In the genomic region with DNA sequence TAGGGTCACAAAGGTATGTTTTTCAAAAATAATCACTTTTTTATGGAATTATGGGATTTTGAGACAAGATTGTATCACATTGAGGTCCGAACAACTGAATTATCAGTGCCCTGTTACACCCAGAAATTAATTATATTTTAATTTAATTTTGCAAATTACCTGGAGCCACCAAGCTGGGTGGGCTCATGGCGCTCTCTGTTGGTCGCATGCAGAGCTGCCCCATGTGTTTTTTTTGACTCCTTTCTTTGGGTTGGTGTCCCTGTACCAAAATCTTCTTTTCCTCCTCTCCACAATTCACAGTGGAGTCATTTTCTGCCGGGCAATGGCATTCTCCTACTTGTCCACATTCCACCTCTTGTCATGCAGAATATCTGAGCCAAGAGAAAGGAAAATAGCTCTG, we compare ENCODE assay signal across 14 cellular contexts. TPM values are rescaled to one million over a fixed set of nuclear protein-coding genes. Genes with fewer than 3 reads are reported as not detected.
DNase-seq lines count a peak whose midpoint lies in the region; ATAC-seq, FAIRE-seq and TF ChIP-seq lines count a peak whose summit lies in the region.
"Had no signal": no experiment of that assay in that cellular context is flagged by ENCODE, and none has a peak within 500 bp of the region (broad histone marks: within the 10 kb centered on the region; RNA-seq: fewer than 3 reads in every experiment).

No MANE protein-coding gene starts in this region.

- H4K20me1 ChIP-seq in H9 (ENCODE audit: control insufficient read depth, insufficient read depth, insufficient read length) (no peaks in the 10 kb centered on the region), keratinocyte (ENCODE audit: control insufficient read depth, extremely low read depth, insufficient read depth, low read length) (no peaks in the 10 kb centered on the region)

- intact Hi-C loops in activated T-helper 2 cell treated with anti-CD3 and anti-CD28 coated beads, Interferon-gamma antibody, Interleukin-2, Interleukin-4, amounts not matched to agents 10 μg/mL and 5 μg/mL and 100 μg/mL, durations not matched to agents 14 hours and 24 hours and 36 hours (cut with micrococcal nuclease), result no loop called here

- H3K36me3 ChIP-seq in brain microvascular endothelial cell (replicated peaks) (no peaks in the 10 kb centered on the region), keratinocyte (ENCODE audit: control insufficient read depth in 2 of 2, extremely low read depth in 1 of 2, insufficient read depth in 2 of 2, low read length in 2 of 2) (no peaks in the 10 kb centered on the region)

- in situ Hi-C loops in brain microvascular endothelial cell (cut with HindIII; ENCODE audit: low pct_ligation_motif_present, low sequenced_read_pairs), result no loop called here

- H3T11ph ChIP-seq in H9 (ENCODE audit: low read length), result no peak overlapping the region

- no peak overlapping the region for H3K23ac ChIP-seq in H9 (ENCODE audit: insufficient read length, low read depth, low read length)

- no peak overlapping the region for H4K91ac ChIP-seq in H9 (ENCODE audit: insufficient read length, low read depth, low read length)

- dilution Hi-C loops in keratinocyte (cut with MboI; ENCODE audit: extremely low pct_ligation_motif_present, low sequenced_read_pairs), result no loop called here

- no peaks in the 10 kb centered on the region for H3K27me3 ChIP-seq in H9 (ENCODE audit: insufficient read depth, low read length)
- no peaks in the 10 kb centered on the region for H3K27me3 ChIP-seq in brain microvascular endothelial cell (replicated peaks)
- H3K27me3 ChIP-seq in keratinocyte (ENCODE audit: control insufficient read depth, extremely low read depth, insufficient read depth, low read length), result no peaks in the 10 kb centered on the region

- H3K4me3 ChIP-seq in brain microvascular endothelial cell (ENCODE audit: low read depth, low read length) (no peak overlapping the region), keratinocyte (ENCODE audit: control insufficient read depth in 2 of 3, extremely low read depth in 1 of 3, insufficient read depth in 2 of 3, low read depth in 1 of 3, low read length in 3 of 3) (no peak overlapping the region)

- peak; percentile 40 for TF ChIP-seq CTCF in 22Rv1 (IDR thresholded peaks at IDR 0.05)
- TF ChIP-seq CTCF in H9 (conservative IDR thresholded peaks at IDR 0.05), result peak; percentile 82
- peak; percentile 49 for TF ChIP-seq CTCF in brain microvascular endothelial cell (IDR thresholded peaks at IDR 0.05; ENCODE audit: low read depth, low read length, missing control alignments)
- TF ChIP-seq CTCF in keratinocyte (optimal IDR thresholded peaks at IDR 0.05 in 1 of 3, IDR thresholded peaks at IDR 0.05 in 1 of 3, conservative IDR thresholded peaks at IDR 0.05 in 1 of 3; ENCODE audit: extremely low read depth in 1 of 3, insufficient read depth in 2 of 3, low read length in 3 of 3), result peak in 2 of 3 experiments; percentile 31 to 35

- H3K4me1 Mint-ChIP-seq in H9, result peaks cover 16 to 20% of the 10 kb centered on the region in 2 experiments
- peaks cover 2% of the 10 kb centered on the region for H3K4me1 Mint-ChIP-seq in activated T-helper 2 cell treated with anti-CD3 and anti-CD28 coated beads, Interferon-gamma antibody, Interleukin-2, Interleukin-4, amounts not matched to agents 10 μg/mL and 5 μg/mL and 100 μg/mL, durations not matched to agents 14 hours and 24 hours and 36 hours (ENCODE audit: low read depth)

- no peaks in the 10 kb centered on the region for H3K79me1 ChIP-seq in H9 (ENCODE audit: insufficient read depth, low read depth, low read length, poor library complexity, severe bottlenecking)

- H3K23me2 ChIP-seq in H9 (ENCODE audit: insufficient read length, low read depth, low read length, poor library complexity, severe bottlenecking), result no peaks in the 10 kb centered on the region

- no peak overlapping the region for H3K4ac ChIP-seq in H9 (ENCODE audit: low read depth, low read length)

- no peak overlapping the region for H2AK5ac ChIP-seq in H9 (ENCODE audit: insufficient read length, low read length)

- H4K5ac ChIP-seq in H9 (ENCODE audit: insufficient read length, low read depth, low read length), result no peak overlapping the region

- no peak overlapping the region for H2BK20ac ChIP-seq in H9 (ENCODE audit: low read depth, low read length, poor library complexity, severe bottlenecking)

- H2BK5ac ChIP-seq in H9 (ENCODE audit: insufficient read length, low read length), result no peak overlapping the region

- H3K27ac ChIP-seq in 22Rv1, result no peak overlapping the region
- H3K27ac ChIP-seq in H9 (ENCODE audit: insufficient read length, low read depth, low read length), result no peak overlapping the region
- no peak overlapping the region for H3K27ac ChIP-seq in brain microvascular endothelial cell
- no peak overlapping the region for H3K27ac ChIP-seq in keratinocyte (ENCODE audit: control insufficient read depth, insufficient read depth, low read length)

- H2BK12ac ChIP-seq in H9 (ENCODE audit: insufficient read length, low read depth, low read length), result no peak overlapping the region

- no peaks in the 10 kb centered on the region for H3K79me2 ChIP-seq in H9 (ENCODE audit: insufficient read depth, low read length)
- no peaks in the 10 kb centered on the region for H3K79me2 ChIP-seq in keratinocyte (ENCODE audit: control insufficient read depth, insufficient read depth, low read length)

- no peak overlapping the region for H4K8ac ChIP-seq in H9 (replicated peaks; ENCODE audit: insufficient read length, low read depth, low read length)

- whole genome bisulfite sequencing in H9 (ENCODE audit: extremely low coverage, insufficient read length, low lambda C conversion rate), result no CpG with 5 or more reads among the region's 4 CpGs

- H3K9me3 ChIP-seq in H9 (ENCODE audit: control insufficient read depth, low read depth, low read length) (no peaks in the 10 kb centered on the region), keratinocyte (ENCODE audit: control insufficient read depth, low read depth, low read length) (peaks cover 1% of the 10 kb centered on the region)

- no peak overlapping the region for H3K14ac ChIP-seq in H9 (ENCODE audit: insufficient read depth, low read length)

- peaks cover 1 to 2% of the 10 kb centered on the region in 2 experiments; a peak in 4 of 5 replicates for H3K9me3 Mint-ChIP-seq in H9
- H3K9me3 Mint-ChIP-seq in activated T-helper 2 cell treated with anti-CD3 and anti-CD28 coated beads, Interferon-gamma antibody, Interleukin-2, Interleukin-4, amounts not matched to agents 10 μg/mL and 5 μg/mL and 100 μg/mL, durations not matched to agents 14 hours and 24 hours and 36 hours, result peaks cover 6% of the 10 kb centered on the region

- H3K4me3 Mint-ChIP-seq in H9, result no peak overlapping the region
- no peak overlapping the region for H3K4me3 Mint-ChIP-seq in activated T-helper 2 cell treated with anti-CD3 and anti-CD28 coated beads, Interferon-gamma antibody, Interleukin-2, Interleukin-4, amounts not matched to agents 10 μg/mL and 5 μg/mL and 100 μg/mL, durations not matched to agents 14 hours and 24 hours and 36 hours (ENCODE audit: low read depth)

- H3K27me3 Mint-ChIP-seq in H9 (ENCODE audit: low read depth), result peaks cover 7% of the 10 kb centered on the region; the same call in 1 of the 2 replicates
- H3K27me3 Mint-ChIP-seq in activated T-helper 2 cell treated with anti-CD3 and anti-CD28 coated beads, Interferon-gamma antibody, Interleukin-2, Interleukin-4, amounts not matched to agents 10 μg/mL and 5 μg/mL and 100 μg/mL, durations not matched to agents 14 hours and 24 hours and 36 hours (ENCODE audit: low read depth), result no peaks in the 10 kb centered on the region

- no peaks in the 10 kb centered on the region for H3K9me1 ChIP-seq in keratinocyte (ENCODE audit: control insufficient read depth, extremely low read depth, insufficient read depth, low read length)

- no peak overlapping the region for H2BK15ac ChIP-seq in H9 (ENCODE audit: low read depth, low read length)

- no peak for ATAC-seq in HG02938 (IDR thresholded peaks at IDR 0.05; ENCODE audit: unreplicated experiment)
- ATAC-seq: left cardiac atrium had no signal

- H3K4me2 ChIP-seq in H9 (ENCODE audit: insufficient read depth, insufficient read length, low read length) (no peak overlapping the region), keratinocyte (ENCODE audit: control insufficient read depth, extremely low read depth, insufficient read depth, low read depth, low read length) (no peak overlapping the region)

- no peak overlapping the region for H3K18ac ChIP-seq in H9 (ENCODE audit: insufficient read length, low read depth, low read length)

- H3K9ac ChIP-seq in H9 (ENCODE audit: extremely low read depth, insufficient read length, low read length) (no peak overlapping the region), keratinocyte (ENCODE audit: control insufficient read depth, extremely low read depth, insufficient read depth, low read length) (no peak overlapping the region)

- H2AFZ ChIP-seq in H9 (ENCODE audit: low read length), result no peak overlapping the region
- no peak overlapping the region for H2AFZ ChIP-seq in keratinocyte (ENCODE audit: control insufficient read depth, low read length)

- DNase-seq in H9 (peak; percentile 31), brain microvascular endothelial cell (no peak), keratinocyte (ENCODE audit: low read depth, low spot score) (no peak), hippocampal formation (lab: John Stamatoyannopoulos, UW) (no peak)
- DNase-seq in activated T-helper 2 cell treated with anti-CD3 and anti-CD28 coated beads, Interferon-gamma antibody, Interleukin-2, Interleukin-4, amounts not matched to agents 10 μg/mL and 5 μg/mL and 100 μg/mL, durations not matched to agents 14 hours and 24 hours and 36 hours (ENCODE audit: low spot score), result no peak
- DNase-seq in activated CD4-positive, CD25-positive, alpha-beta regulatory T cell (lab: John Stamatoyannopoulos, UW), result no peak
- DNase-seq: activated T-cell treated with anti-CD3 and anti-CD28 coated beads, Interleukin-2, amount 50 U/mL, for 1 hour; anterior cingulate cortex; C1 segment of cervical spinal cord; left cardiac atrium had no signal

- H3K36me3 Mint-ChIP-seq in H9 (ENCODE audit: insufficient read depth in 1 of 3, low read depth in 3 of 3), result peaks cover 0 to 3% (median 2%) of the 10 kb centered on the region in 3 experiments; a peak in 2 of 7 replicates
- no peaks in the 10 kb centered on the region for H3K36me3 Mint-ChIP-seq in activated T-helper 2 cell treated with anti-CD3 and anti-CD28 coated beads, Interferon-gamma antibody, Interleukin-2, Interleukin-4, amounts not matched to agents 10 μg/mL and 5 μg/mL and 100 μg/mL, durations not matched to agents 14 hours and 24 hours and 36 hours (ENCODE audit: low read depth)

- no peak overlapping the region for H3K56ac ChIP-seq in H9 (ENCODE audit: insufficient read length, low read depth, low read length)

- H3K4me1 ChIP-seq in H9 (ENCODE audit: insufficient read depth, low read length) (no peaks in the 10 kb centered on the region), keratinocyte (ENCODE audit: control insufficient read depth, extremely low read depth, insufficient read depth, low read length) (no peaks in the 10 kb centered on the region)

- H3K27ac Mint-ChIP-seq in H9, result no peak overlapping the region
- no peak overlapping the region for H3K27ac Mint-ChIP-seq in activated T-helper 2 cell treated with anti-CD3 and anti-CD28 coated beads, Interferon-gamma antibody, Interleukin-2, Interleukin-4, amounts not matched to agents 10 μg/mL and 5 μg/mL and 100 μg/mL, durations not matched to agents 14 hours and 24 hours and 36 hours

- no peak overlapping the region for H2BK120ac ChIP-seq in H9 (ENCODE audit: low read depth, low read length, poor library complexity, severe bottlenecking)

- no peak for FAIRE-seq in keratinocyte (lab: Jason Lieb, UNC)
- FAIRE-seq: G401.6 had no signal

RNA-seq across cellular contexts. Expression of gene FRMD1, which starts 38.9 kb away (rescaled TPM):
- not detected in 2 replicates for total RNA-seq in H9 (2021)
- not detected in 3 replicates for polyA plus RNA-seq in keratinocyte
- not detected for polyA plus RNA-seq in keratinocyte (2011; ENCODE audit: low read depth)
- not detected in 2 replicates for polyA plus RNA-seq in keratinocyte (2011; cell fraction: cytosol; rRNA removed)
- polyA plus RNA-seq in keratinocyte (2011; cell fraction: nucleus; rRNA removed), result not detected in 2 replicates
- not detected in 2 replicates for polyA plus RNA-seq in keratinocyte (2012; ENCODE audit: low replicate concordance)
- polyA minus RNA-seq in keratinocyte, result not detected in 3 replicates
- not detected for polyA minus RNA-seq in keratinocyte (2011; cell fraction: cytosol; rRNA and poly(A)+ RNA removed)
- not detected in 2 replicates for polyA minus RNA-seq in keratinocyte (2011; cell fraction: nucleus; rRNA and poly(A)+ RNA removed)
- not detected in 2 replicates for total RNA-seq in activated T-helper 2 cell treated with anti-CD3 and anti-CD28 coated beads, Interferon-gamma antibody, Interleukin-2, Interleukin-4, amounts not matched to agents 10 μg/mL and 5 μg/mL and 100 μg/mL, durations not matched to agents 14 hours and 24 hours and 36 hours
- total RNA-seq: NCI-H460 had no signal
